In the genomic region with DNA sequence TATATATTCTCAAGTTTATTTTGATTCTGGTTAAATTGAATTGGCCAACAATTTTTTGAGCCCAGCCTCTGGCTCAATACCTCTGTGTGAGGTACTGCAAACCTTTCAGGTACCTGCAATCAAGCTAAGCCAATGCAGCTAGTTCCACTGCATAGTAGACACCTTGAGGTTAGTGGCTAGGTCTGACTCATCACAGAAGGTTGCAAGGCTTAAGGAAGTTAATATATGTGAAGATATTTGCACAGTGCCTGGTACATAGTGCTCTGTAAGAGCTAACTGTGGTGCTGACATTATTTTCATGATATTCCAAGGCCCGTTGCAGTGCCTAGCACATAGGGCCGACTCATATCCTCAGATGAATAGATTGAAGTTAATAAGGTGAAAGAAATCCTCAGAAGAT, we compare ENCODE assay signal across 15 cellular contexts.
A peak's percentile ranks its signal among the peaks of the same experiment; 100 is the strongest.
DNase-seq lines count a peak whose midpoint lies in the region; ATAC-seq and TF ChIP-seq lines count a peak whose summit lies in the region.
"Had no signal": no experiment of that assay in that cellular context is flagged by ENCODE, and none has a peak within 500 bp of the region (broad histone marks: within the 10 kb centered on the region; RNA-seq: fewer than 3 reads in every experiment).

No MANE protein-coding gene starts in this region.

- no peaks in the 10 kb centered on the region for H4K20me1 ChIP-seq in hepatocyte (ENCODE audit: insufficient read depth, poor library complexity, severe bottlenecking)
- H4K20me1 ChIP-seq: BLaER1 had no signal

- H3K9me3 Mint-ChIP-seq in glutamatergic neuron (ENCODE audit: unreplicated experiment) = peaks cover 2% of the 10 kb centered on the region

- no peaks in the 10 kb centered on the region for H3K4me1 ChIP-seq in hepatocyte (ENCODE audit: insufficient read depth)
- H3K4me1 ChIP-seq in upper lobe of right lung = no peaks in the 10 kb centered on the region
- H3K4me1 ChIP-seq: BLaER1 had no signal

- no peaks in the 10 kb centered on the region for H3K9me3 ChIP-seq in hepatocyte (ENCODE audit: low read depth)
- H3K9me3 ChIP-seq in upper lobe of right lung = no peaks in the 10 kb centered on the region

- H3K36me3 ChIP-seq in hepatocyte (replicated peaks; ENCODE audit: insufficient read depth, low read depth) (no peaks in the 10 kb centered on the region), upper lobe of right lung (no peaks in the 10 kb centered on the region)
- H3K36me3 ChIP-seq: BLaER1 had no signal

- H3K27ac Mint-ChIP-seq in glutamatergic neuron (ENCODE audit: unreplicated experiment) = no peak overlapping the region

- H3K4me3 ChIP-seq in hepatocyte = no peak overlapping the region
- no peak overlapping the region for H3K4me3 ChIP-seq in upper lobe of right lung
- H3K4me3 ChIP-seq: BLaER1 had no signal

- no peak overlapping the region for H2AFZ ChIP-seq in hepatocyte

- peaks cover 15% of the 10 kb centered on the region for H3K4me1 Mint-ChIP-seq in glutamatergic neuron (ENCODE audit: low read depth, unreplicated experiment)
- H3K4me1 Mint-ChIP-seq: CD8-positive, alpha-beta memory T cell had no signal

- 71% methylated on average over 2 of the region's 2 CpGs for WGBS in hepatocyte (ENCODE audit: low lambda C conversion rate, missing lambda C conversion rate)

- TF ChIP-seq CTCF in hepatocyte (IDR thresholded peaks at IDR 0.05; ENCODE audit: poor library complexity) = no peak
- TF ChIP-seq CTCF in upper lobe of right lung (IDR thresholded peaks at IDR 0.05) = no peak
- TF ChIP-seq CTCF in glutamatergic neuron (IDR thresholded peaks at IDR 0.05; ENCODE audit: partially characterized antibody, unreplicated experiment) = no peak

- no peaks in the 10 kb centered on the region for H3K79me2 ChIP-seq in hepatocyte

- H3K4me3 Mint-ChIP-seq in glutamatergic neuron (ENCODE audit: unreplicated experiment) = no peak overlapping the region
- H3K4me3 Mint-ChIP-seq: CD8-positive, alpha-beta memory T cell had no signal

- H3K27ac ChIP-seq in hepatocyte = no peak overlapping the region
- no peak overlapping the region for H3K27ac ChIP-seq in upper lobe of right lung
- H3K27ac ChIP-seq: BLaER1 had no signal

- no peaks in the 10 kb centered on the region for H3K27me3 ChIP-seq in hepatocyte
- H3K27me3 ChIP-seq in upper lobe of right lung = no peaks in the 10 kb centered on the region
- H3K27me3 ChIP-seq: BLaER1 had no signal

- no peaks in the 10 kb centered on the region for H3K36me3 Mint-ChIP-seq in glutamatergic neuron (ENCODE audit: unreplicated experiment)
- H3K36me3 Mint-ChIP-seq: CD8-positive, alpha-beta memory T cell had no signal

- intact Hi-C loops in upper lobe of right lung (cut with DNase I) = no loop called here

- DNase-seq in HK-2 (ENCODE audit: unreplicated experiment) (peak; percentile 0), astrocyte of the hippocampus (ENCODE audit: low read depth, low spot score) (peak; percentile 41), hepatocyte (ENCODE audit: low spot score) (peak; percentile 40), upper lobe of right lung (no peak), NCI-H524 (lab: John Stamatoyannopoulos, UW) (no peak), glutamatergic neuron (no peak)
- DNase-seq: CD8-positive, alpha-beta memory T cell; IMR-90; MV-4-11; NCI-H1436 treated with DMSO at 0.1 percent for 48 hours; NCI-H2081; NCI-H526; OCI-M1 had no signal

- no peaks in the 10 kb centered on the region for H3K9me2 ChIP-seq in hepatocyte (replicated peaks; ENCODE audit: insufficient read depth)

- no peaks in the 10 kb centered on the region for H3K27me3 Mint-ChIP-seq in glutamatergic neuron (ENCODE audit: unreplicated experiment)

- no peak overlapping the region for H3K4me2 ChIP-seq in hepatocyte
- H3K4me2 ChIP-seq: BLaER1 had no signal

- ATAC-seq in upper lobe of right lung = peak; percentile 33
- ATAC-seq in HG03571 (IDR thresholded peaks at IDR 0.05; ENCODE audit: unreplicated experiment) = no peak

Comparison
In these comparisons a context has a peak if more than half of its experiments do, and no peak if none do; other contexts are left out.
1. DNase-seq: peak in HK-2 (single experiment), astrocyte of the hippocampus (single experiment) and hepatocyte (single experiment); none in upper lobe of right lung (single experiment), NCI-H524 (0 of 2) and glutamatergic neuron (single experiment).